In the genomic region with DNA sequence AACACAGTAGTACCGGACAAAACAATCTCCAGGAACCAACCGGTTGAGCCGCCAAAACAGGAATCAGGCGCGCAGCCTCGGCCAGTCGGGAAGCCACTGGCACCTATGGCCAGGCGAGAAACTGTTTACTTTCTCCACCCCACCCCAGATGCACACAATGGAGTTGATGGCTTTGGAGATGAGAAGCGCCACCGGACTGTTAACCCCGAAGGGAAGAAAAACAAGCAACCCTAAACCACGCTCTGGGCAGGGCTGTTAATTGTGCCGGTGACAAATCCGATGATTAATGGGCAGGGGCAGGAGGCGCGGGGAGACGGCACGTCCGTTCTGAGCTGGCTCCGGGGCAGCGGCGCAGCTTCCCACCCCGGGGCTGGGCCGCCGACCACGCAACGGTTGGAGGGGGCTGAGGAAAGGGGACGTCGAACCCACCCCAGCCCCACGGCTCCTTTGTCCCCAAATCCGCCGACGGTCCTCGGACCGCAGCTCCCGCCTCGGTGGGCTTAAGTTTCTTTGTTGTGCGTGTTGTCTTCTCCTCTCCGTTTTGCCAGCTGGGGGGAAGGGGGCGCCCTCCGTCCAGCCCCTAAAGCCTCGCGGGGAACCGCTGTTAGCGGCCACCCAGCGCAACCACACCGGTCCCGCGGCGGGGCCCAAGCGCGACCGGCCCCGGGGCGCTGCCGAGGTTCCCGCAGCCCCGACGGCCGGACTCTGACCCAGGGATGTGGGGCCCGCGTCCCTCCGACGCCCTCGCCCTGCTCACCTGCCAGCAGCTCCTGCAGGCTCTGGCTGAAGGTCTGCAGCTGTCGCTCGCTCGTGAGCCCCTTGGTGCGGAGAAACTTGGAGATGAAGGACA, we compare ENCODE assay signal across 8 cellular contexts. TPM values are rescaled to one million over a fixed set of nuclear protein-coding genes. Genes with fewer than 3 reads are reported as not detected.
DNase-seq lines count a peak whose midpoint lies in the region; ATAC-seq and TF ChIP-seq lines count a peak whose summit lies in the region.

No MANE protein-coding gene starts in this region.

- peaks cover 13% of the 10 kb centered on the region for H3K4me1 ChIP-seq in OCI-LY3 (ENCODE audit: low read length)

- DNase-seq in ELR (ENCODE audit: low read depth): peak; percentile 81
- DNase-seq in activated T-helper 1 cell treated with Interleukin-2 at 50 U/mL for 16 hours (ENCODE audit: low read depth): peak; percentile 25
- peak; percentile 59 for DNase-seq in fibroblast of the aortic adventitia (ENCODE audit: low read depth)
- DNase-seq in neural crest cell (ENCODE audit: low read depth, low spot score): peak; percentile 42
- peak; percentile 64 to 71 for DNase-seq in stimulated activated naive CD8-positive, alpha-beta T cell treated with anti-CD3 and anti-CD28 coated beads, Interleukin-15, amount 100 ng/mL, for 72 hours
- DNase-seq in NCI-H1694 (lab: John Stamatoyannopoulos, UW): no peak

- H3K4me3 ChIP-seq in OCI-LY3 (ENCODE audit: low read length) (peak overlapping the region; percentile 96), fibroblast of the aortic adventitia (ENCODE audit: low read depth, low read length) (peak overlapping the region; percentile 92)

- H2AFZ ChIP-seq in OCI-LY3 (ENCODE audit: low read depth, low read length): no peak overlapping the region

- peak overlapping the region; percentile 93 for H3K4me2 ChIP-seq in OCI-LY3 (ENCODE audit: low read length)

- H3K27ac Mint-ChIP-seq in neural crest cell (ENCODE audit: unreplicated experiment): peak overlapping the region; percentile 99
- H3K27ac Mint-ChIP-seq in stimulated activated naive CD8-positive, alpha-beta T cell treated with anti-CD3 and anti-CD28 coated beads, Interleukin-15, amount 100 ng/mL, for 72 hours: peak overlapping the region; percentile 98 to 100

- peaks cover 4% of the 10 kb centered on the region for H3K27me3 Mint-ChIP-seq in neural crest cell (ENCODE audit: low read depth)
- H3K27me3 Mint-ChIP-seq in stimulated activated naive CD8-positive, alpha-beta T cell treated with anti-CD3 and anti-CD28 coated beads, Interleukin-15, amount 100 ng/mL, for 72 hours: no peaks in the 10 kb centered on the region

- H3K9me3 ChIP-seq in OCI-LY3 (ENCODE audit: insufficient read depth, low read length): no peaks in the 10 kb centered on the region

- TF ChIP-seq CTCF in OCI-LY3 (IDR thresholded peaks at IDR 0.05; ENCODE audit: low read depth, low read length) (peak; percentile 28), fibroblast of the aortic adventitia (IDR thresholded peaks at IDR 0.05; ENCODE audit: insufficient read depth, low read length) (no peak), neural crest cell (conservative IDR thresholded peaks at IDR 0.05) (peak; percentile 15)

- no peaks in the 10 kb centered on the region for H3K9me3 Mint-ChIP-seq in neural crest cell
- no peaks in the 10 kb centered on the region for H3K9me3 Mint-ChIP-seq in stimulated activated naive CD8-positive, alpha-beta T cell treated with anti-CD3 and anti-CD28 coated beads, Interleukin-15, amount 100 ng/mL, for 72 hours

- peak overlapping the region; percentile 96 for H3K9ac ChIP-seq in OCI-LY3 (ENCODE audit: low read length)

- peak; percentile 2 for ATAC-seq in HG03039 (IDR thresholded peaks at IDR 0.05; ENCODE audit: unreplicated experiment)
- peak; percentile 33 for ATAC-seq in stimulated activated naive CD8-positive, alpha-beta T cell treated with anti-CD3 and anti-CD28 coated beads, Interleukin-15, amount 100 ng/mL, for 72 hours

- no peaks in the 10 kb centered on the region for H3K27me3 ChIP-seq in OCI-LY3 (ENCODE audit: low read depth, low read length)

- peaks cover 62% of the 10 kb centered on the region for H3K4me1 Mint-ChIP-seq in neural crest cell
- peaks cover 31% of the 10 kb centered on the region for H3K4me1 Mint-ChIP-seq in stimulated activated naive CD8-positive, alpha-beta T cell treated with anti-CD3 and anti-CD28 coated beads, Interleukin-15, amount 100 ng/mL, for 72 hours

- peaks cover 61% of the 10 kb centered on the region for H3K36me3 ChIP-seq in OCI-LY3 (replicated peaks; ENCODE audit: low read depth, low read length)

- H3K27ac ChIP-seq in OCI-LY3 (ENCODE audit: low read length): peak overlapping the region; percentile 86

- H3K36me3 Mint-ChIP-seq in neural crest cell (ENCODE audit: low read depth): peaks cover 24% of the 10 kb centered on the region

- peaks cover 77% of the 10 kb centered on the region for H3K79me2 ChIP-seq in OCI-LY3 (ENCODE audit: low read length)

- H4K20me1 ChIP-seq in OCI-LY3 (ENCODE audit: insufficient read depth, low read length): peaks cover 55% of the 10 kb centered on the region

- peak overlapping the region; percentile 99 for H3K4me3 Mint-ChIP-seq in neural crest cell
- peak overlapping the region; percentile 97 to 98 for H3K4me3 Mint-ChIP-seq in stimulated activated naive CD8-positive, alpha-beta T cell treated with anti-CD3 and anti-CD28 coated beads, Interleukin-15, amount 100 ng/mL, for 72 hours

RNA-seq across cellular contexts. Expression of a gene that starts 0.8 kb away (rescaled TPM):
- total RNA-seq in fibroblast of the aortic adventitia (ENCODE audit: low replicate concordance) (10.5 and 16.8 TPM in 2 replicates), neural crest cell (95.1 and 95.7 TPM in 2 replicates)
